In genomic region chr12:98644433-98644711, GRCh38 we compare ENCODE assay signal across 1 cellular context.
TF ChIP-seq lines count a peak whose summit lies in the region.

No MANE protein-coding gene starts in this region.

TF ChIP-seq in H1, 55 proteins besides CTCF, POLR2A, EP300 and RAD21:
- TF ChIP-seq ASH2L (IDR thresholded peaks at IDR 0.05; ENCODE audit: low read length) (no peak), YY1 (IDR thresholded peaks at IDR 0.05; ENCODE audit: low read depth, low read length) (no peak), TCF12 (IDR thresholded peaks at IDR 0.05; ENCODE audit: low read depth, low read length) (no peak), CHD1 (IDR thresholded peaks at IDR 0.05; ENCODE audit: low read depth, low read length) (no peak), HDAC6 (IDR thresholded peaks at IDR 0.05; ENCODE audit: low read depth, low read length) (no peak), CTBP2 (IDR thresholded peaks at IDR 0.05; ENCODE audit: borderline replicate concordance, insufficient read depth, insufficient read length, low read length) (no peak), ATF3 (IDR thresholded peaks at IDR 0.05; ENCODE audit: insufficient read depth, low read depth, low read length) (no peak), CHD2 (IDR thresholded peaks at IDR 0.05; ENCODE audit: low read length) (no peak), TAF1 (IDR thresholded peaks at IDR 0.05; ENCODE audit: low read depth, low read length) (peak; percentile 23; the same call in 1 of the 2 replicates), E2F6 (IDR thresholded peaks at IDR 0.05) (no peak), RNF2 (IDR thresholded peaks at IDR 0.05; ENCODE audit: borderline replicate concordance, low read depth, low read length, missing control alignments, poor library complexity, severe bottlenecking) (no peak), SIX5 (IDR thresholded peaks at IDR 0.05; ENCODE audit: low read depth, low read length) (no peak), PHF8 (conservative IDR thresholded peaks at IDR 0.05; ENCODE audit: low read depth, low read length) (no peak), BCL11A (IDR thresholded peaks at IDR 0.05; ENCODE audit: low read depth in 2 of 2, low read length in 2 of 2) (no peak), CBX8 (IDR thresholded peaks at IDR 0.05; ENCODE audit: borderline replicate concordance, low read depth, low read length) (no peak), HDAC2 (IDR thresholded peaks at IDR 0.05; ENCODE audit: borderline replicate concordance in 1 of 2, low read depth in 2 of 2, low read length in 2 of 2) (0 out of 4 replicates have a peak, but pooled peaks of 1 of the 2 experiments have one; percentile 17), SIRT6 (IDR thresholded peaks at IDR 0.05; ENCODE audit: low read length) (no peak), SUZ12 (IDR thresholded peaks at IDR 0.05; ENCODE audit: low read length) (no peak), CREB1 (IDR thresholded peaks at IDR 0.05) (no peak), SP2 (IDR thresholded peaks at IDR 0.05; ENCODE audit: low read length) (no peak), POLR2AphosphoS5 (IDR thresholded peaks at IDR 0.05; ENCODE audit: low read depth, low read length) (no peak), GABPA (IDR thresholded peaks at IDR 0.05; ENCODE audit: borderline replicate concordance, insufficient read depth, low read length) (no peak), TEAD4 (IDR thresholded peaks at IDR 0.05; ENCODE audit: low read depth, low read length) (no peak), JUND (IDR thresholded peaks at IDR 0.05; ENCODE audit: low read length) (no peak), MAFK (IDR thresholded peaks at IDR 0.05; ENCODE audit: low read depth, low read length) (no peak), NRF1 (IDR thresholded peaks at IDR 0.05; ENCODE audit: low read depth, low read length) (no peak), JUN (IDR thresholded peaks at IDR 0.05; ENCODE audit: low read depth, low read length) (no peak), ZNF274 (IDR thresholded peaks at IDR 0.05; ENCODE audit: borderline replicate concordance, extremely low read depth, low read length) (no peak), KDM1A (IDR thresholded peaks at IDR 0.05; ENCODE audit: borderline replicate concordance, low read length) (no peak), SAP30 (IDR thresholded peaks at IDR 0.05; ENCODE audit: insufficient read depth, insufficient replicate concordance, low read length) (no peak), RXRA (IDR thresholded peaks at IDR 0.05; ENCODE audit: insufficient read depth, low read depth, low read length) (no peak), MAX (IDR thresholded peaks at IDR 0.05) (0 out of 2 replicates have a peak, but pooled peaks have one; percentile 3), FOSL1 (IDR thresholded peaks at IDR 0.05; ENCODE audit: insufficient read depth, low read depth, low read length) (no peak), SRF (IDR thresholded peaks at IDR 0.05; ENCODE audit: low read depth, low read length) (no peak), CBX5 (IDR thresholded peaks at IDR 0.05; ENCODE audit: low read depth, low read length) (no peak), CHD7 (IDR thresholded peaks at IDR 0.05; ENCODE audit: insufficient replicate concordance, low read length) (no peak), KDM5A (IDR thresholded peaks at IDR 0.05; ENCODE audit: low read length) (0 out of 2 replicates have a peak, but pooled peaks have one; percentile 11), KDM4A (IDR thresholded peaks at IDR 0.05; ENCODE audit: low read depth, low read length, severe bottlenecking) (peak; percentile 56), CEBPB (IDR thresholded peaks at IDR 0.05; ENCODE audit: low read depth, low read length) (no peak), TBP (IDR thresholded peaks at IDR 0.05; ENCODE audit: low read depth, low read length) (no peak), GTF2F1 (IDR thresholded peaks at IDR 0.05; ENCODE audit: borderline replicate concordance, low read depth, low read length) (no peak), BRCA1 (IDR thresholded peaks at IDR 0.05; ENCODE audit: low read depth, low read length) (no peak), RBBP5 (IDR thresholded peaks at IDR 0.05; ENCODE audit: borderline replicate concordance, low read depth, low read length) (peak; percentile 91; the same call in 1 of the 2 replicates)
